In genomic region chr2:78681386-78681785, GRCh38 we compare ENCODE assay signal across 23 cellular contexts.
DNase-seq lines count a peak whose midpoint lies in the region; ATAC-seq, FAIRE-seq and TF ChIP-seq lines count a peak whose summit lies in the region.
"Had no signal": no experiment of that assay in that cellular context is flagged by ENCODE, and none has a peak within 500 bp of the region (broad histone marks: within the 10 kb centered on the region; RNA-seq: fewer than 3 reads in every experiment).

No MANE protein-coding gene starts in this region.

- H3K9ac ChIP-seq in kidney (ENCODE audit: low read length in 2 of 2), result no peak overlapping the region
- H3K9ac ChIP-seq: BLaER1 had no signal

- H3K36me3 Mint-ChIP-seq in activated naive CD8-positive, alpha-beta T cell treated with anti-CD3 and anti-CD28 coated beads, Interleukin-2, amount 50 U/mL, for 24 hours (ENCODE audit: low read depth), result no peaks in the 10 kb centered on the region
- H3K36me3 Mint-ChIP-seq in activated T-cell treated with anti-CD3 and anti-CD28 coated beads, Interleukin-2, amount 50 U/mL, for 72 hours (ENCODE audit: insufficient read depth in 2 of 2), result peaks cover 0 to 3% of the 10 kb centered on the region in 2 donors
- H3K36me3 Mint-ChIP-seq: CD4-positive, CD25-positive, alpha-beta regulatory T cell; CD8-positive, alpha-beta T cell had no signal

- H3K4me1 ChIP-seq in kidney (ENCODE audit: control insufficient read depth in 1 of 2, insufficient read depth in 1 of 2, low read depth in 1 of 2, low read length in 2 of 2), result no peaks in the 10 kb centered on the region
- H3K4me1 ChIP-seq: A549, BLaER1, Caco-2 had no signal

- no peaks in the 10 kb centered on the region for H3K36me3 ChIP-seq in kidney (ENCODE audit: control insufficient read depth in 1 of 2, insufficient read depth in 2 of 2, low read length in 2 of 2)
- H3K36me3 ChIP-seq: BLaER1 had no signal

- no peak overlapping the region for H3K27ac Mint-ChIP-seq in activated naive CD8-positive, alpha-beta T cell treated with anti-CD3 and anti-CD28 coated beads, Interleukin-2, amount 50 U/mL, for 24 hours
- no peak overlapping the region for H3K27ac Mint-ChIP-seq in activated T-cell treated with anti-CD3 and anti-CD28 coated beads, Interleukin-2, amount 50 U/mL, for 72 hours
- H3K27ac Mint-ChIP-seq: B cell; CD4-positive, CD25-positive, alpha-beta regulatory T cell; CD8-positive, alpha-beta T cell had no signal

- H3K4me3 ChIP-seq in kidney (ENCODE audit: low read length in 2 of 2), result no peak overlapping the region
- H3K4me3 ChIP-seq: A549, BLaER1 had no signal

- no peaks in the 10 kb centered on the region for H3K9me3 ChIP-seq in kidney (ENCODE audit: control insufficient read depth in 1 of 2, low read length in 2 of 2)
- H3K9me3 ChIP-seq: BLaER1, Caco-2 had no signal

- no peak for ATAC-seq in activated naive CD8-positive, alpha-beta T cell treated with anti-CD3 and anti-CD28 coated beads, Interleukin-2, amount 50 U/mL, for 24 hours
- no peak for ATAC-seq in activated T-cell treated with anti-CD3 and anti-CD28 coated beads, Interleukin-2, amount 50 U/mL, for 72 hours (replicated peaks in 1 of 2)
- ATAC-seq: A549; CD8-positive, alpha-beta T cell had no signal

- intact Hi-C loops in kidney (cut with DNase I) (no loop called here), posterior vena cava (cut with DNase I) (no loop called here)

- DNase-seq in Ammon's horn (ENCODE audit: low spot score) (peak; percentile 29), caudate nucleus (lab: John Stamatoyannopoulos, UW) (peak in 33 of 61 donors; percentile 4 to 77 (median 24)), kidney (peak; percentile 39), putamen (ENCODE audit: low spot score) (peak; percentile 44), posterior vena cava (ENCODE audit: low spot score) (no peak)
- no peak for DNase-seq in activated naive CD8-positive, alpha-beta T cell treated with anti-CD3 and anti-CD28 coated beads, Interleukin-2, amount 50 U/mL, for 24 hours
- DNase-seq in activated T-cell treated with anti-CD3 and anti-CD28 coated beads, Interleukin-2, amount 50 U/mL, for 72 hours, result no peak
- DNase-seq: 8988T; ACHN; Caco-2; CD4-positive, CD25-positive, alpha-beta regulatory T cell; CD8-positive, alpha-beta T cell; DMS153; DND-41; GOT3; H7; HCEC 1CT had no signal

- no peak overlapping the region for H3K27ac ChIP-seq in caudate nucleus (ENCODE audit: low read depth, low read length)
- no peak overlapping the region for H3K27ac ChIP-seq in kidney (ENCODE audit: low read depth in 2 of 2, low read length in 2 of 2)
- H3K27ac ChIP-seq: A549, BLaER1, C4-2B had no signal

- no peak overlapping the region for H3K4me3 Mint-ChIP-seq in activated naive CD8-positive, alpha-beta T cell treated with anti-CD3 and anti-CD28 coated beads, Interleukin-2, amount 50 U/mL, for 24 hours
- H3K4me3 Mint-ChIP-seq in activated T-cell treated with anti-CD3 and anti-CD28 coated beads, Interleukin-2, amount 50 U/mL, for 72 hours, result no peak overlapping the region
- H3K4me3 Mint-ChIP-seq: B cell; CD4-positive, CD25-positive, alpha-beta regulatory T cell; CD8-positive, alpha-beta T cell had no signal

- no peaks in the 10 kb centered on the region for H3K4me1 Mint-ChIP-seq in activated naive CD8-positive, alpha-beta T cell treated with anti-CD3 and anti-CD28 coated beads, Interleukin-2, amount 50 U/mL, for 24 hours
- no peaks in the 10 kb centered on the region for H3K4me1 Mint-ChIP-seq in activated T-cell treated with anti-CD3 and anti-CD28 coated beads, Interleukin-2, amount 50 U/mL, for 72 hours (ENCODE audit: low read depth)
- H3K4me1 Mint-ChIP-seq: B cell; CD4-positive, CD25-positive, alpha-beta regulatory T cell had no signal

- no peak for FAIRE-seq in kidney (lab: Jason Lieb, UNC)
- FAIRE-seq: A549, G401.6, GM12892 had no signal

- peaks cover 11% of the 10 kb centered on the region for H3K9me3 Mint-ChIP-seq in activated naive CD8-positive, alpha-beta T cell treated with anti-CD3 and anti-CD28 coated beads, Interleukin-2, amount 50 U/mL, for 24 hours
- H3K9me3 Mint-ChIP-seq in activated T-cell treated with anti-CD3 and anti-CD28 coated beads, Interleukin-2, amount 50 U/mL, for 72 hours, result peaks cover 10 to 15% of the 10 kb centered on the region in 2 donors

- TF ChIP-seq CTCF in kidney (IDR thresholded peaks at IDR 0.05; ENCODE audit: borderline replicate concordance, extremely low read depth, insufficient read depth), result no peak

- H3K27me3 Mint-ChIP-seq in activated naive CD8-positive, alpha-beta T cell treated with anti-CD3 and anti-CD28 coated beads, Interleukin-2, amount 50 U/mL, for 24 hours, result no peaks in the 10 kb centered on the region
- H3K27me3 Mint-ChIP-seq in activated T-cell treated with anti-CD3 and anti-CD28 coated beads, Interleukin-2, amount 50 U/mL, for 72 hours (ENCODE audit: low read depth), result no peaks in the 10 kb centered on the region
- H3K27me3 Mint-ChIP-seq: B cell; CD4-positive, CD25-positive, alpha-beta regulatory T cell had no signal

Comparison
In these comparisons a context has a peak if more than half of its experiments do, and no peak if none do; other contexts are left out.
1. DNase-seq: peak in Ammon's horn (single experiment), caudate nucleus (33 of 61), kidney (single experiment) and putamen (single experiment); none in activated naive CD8-positive, alpha-beta T cell treated with anti-CD3 and anti-CD28 coated beads, Interleukin-2, amount 50 U/mL, for 24 hours (single experiment), posterior vena cava (single experiment) and activated T-cell treated with anti-CD3 and anti-CD28 coated beads, Interleukin-2, amount 50 U/mL, for 72 hours (0 of 2).